ENCODE assay signal across 26 cellular contexts in the genomic region with DNA sequence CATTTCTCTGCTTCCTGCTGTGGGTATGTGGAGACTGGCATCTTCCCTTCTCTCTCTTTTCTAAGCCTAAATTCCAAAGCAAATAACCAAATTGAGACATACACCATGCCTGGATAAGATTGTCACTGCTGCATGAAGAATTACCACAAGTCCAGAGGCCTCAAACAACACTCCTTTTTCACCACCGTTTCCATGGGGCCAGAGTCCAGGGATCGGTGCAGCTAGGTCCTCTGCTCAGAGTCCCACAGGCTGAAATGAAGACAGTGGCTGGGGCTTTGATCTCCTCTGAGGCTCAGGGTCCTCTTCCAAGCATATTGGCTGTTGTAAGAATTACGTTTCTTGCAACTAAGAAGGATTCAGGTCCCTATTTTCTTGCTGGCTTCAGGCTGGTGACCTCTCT.
"Had no signal": no experiment of that assay in that cellular context is flagged by ENCODE, and none has a peak within 500 bp of the region (broad histone marks: within the 10 kb centered on the region; RNA-seq: fewer than 3 reads in every experiment).

No MANE protein-coding gene starts in this region.

- H3K36me3 ChIP-seq: brain microvascular endothelial cell had no signal

- H3K27ac Mint-ChIP-seq: activated CD8-positive, alpha-beta T cell treated with anti-CD3 and anti-CD28 coated beads for 36 hours; activated naive CD4-positive, alpha-beta T cell treated with anti-CD3 and anti-CD28 coated beads for 36 hours; activated naive CD4-positive, alpha-beta T cell treated with anti-CD3 and anti-CD28 coated beads, Interleukin-2, amount 50 U/mL, for 24 hours; activated T-helper 1 cell treated with anti-CD3 and anti-CD28 coated beads, Interleukin-12 subunit alpha, Interleukin-12 subunit beta, Interleukin-2, Interleukin-4 antibody, amounts not matched to agents 30 ng/mL and 10 ng/mL and 1 ng/mL, durations not matched to agents 14 hours and 24 hours and 36 hours; activated T-helper 2 cell treated with anti-CD3 and anti-CD28 coated beads, Interferon-gamma antibody, Interleukin-2, Interleukin-4, amounts not matched to agents 10 μg/mL and 5 μg/mL and 100 μg/mL, durations not matched to agents 14 hours and 24 hours and 36 hours had no signal

- H3K27me3 Mint-ChIP-seq: activated CD8-positive, alpha-beta T cell treated with anti-CD3 and anti-CD28 coated beads for 36 hours; activated naive CD4-positive, alpha-beta T cell treated with anti-CD3 and anti-CD28 coated beads, Interleukin-2, amount 50 U/mL, for 24 hours; central memory CD8-positive, alpha-beta T cell had no signal

- H3K4me1 Mint-ChIP-seq: activated naive CD4-positive, alpha-beta T cell treated with anti-CD3 and anti-CD28 coated beads, Interleukin-2, amount 50 U/mL, for 24 hours; central memory CD8-positive, alpha-beta T cell had no signal

- H3K9me3 Mint-ChIP-seq: activated CD8-positive, alpha-beta T cell treated with anti-CD3 and anti-CD28 coated beads for 36 hours; activated naive CD4-positive, alpha-beta T cell treated with anti-CD3 and anti-CD28 coated beads, Interleukin-2, amount 50 U/mL, for 24 hours; activated T-cell treated with anti-CD3 and anti-CD28 coated beads, Interleukin-2, amount 50 U/mL, for 4 hours; activated T-helper 1 cell treated with anti-CD3 and anti-CD28 coated beads, Interleukin-12 subunit alpha, Interleukin-12 subunit beta, Interleukin-2, Interleukin-4 antibody, amounts not matched to agents 30 ng/mL and 10 ng/mL and 1 ng/mL, durations not matched to agents 14 hours and 24 hours and 36 hours; activated T-helper 2 cell treated with anti-CD3 and anti-CD28 coated beads, Interferon-gamma antibody, Interleukin-2, Interleukin-4, amounts not matched to agents 10 μg/mL and 5 μg/mL and 100 μg/mL, durations not matched to agents 14 hours and 24 hours and 36 hours; central memory CD8-positive, alpha-beta T cell had no signal

- DNase-seq: activated CD4-positive, alpha-beta T cell treated with anti-CD3 and anti-CD28 coated beads for 48 hours; activated CD4-positive, alpha-beta T cell treated with anti-CD3 and anti-CD28 coated beads, Interleukin-2, amount 50 U/mL, for 1 hour; activated CD4-positive, alpha-beta T cell treated with anti-CD3 and anti-CD28 coated beads, Interleukin-2, amount 50 U/mL, for 48 hours; activated CD8-positive, alpha-beta memory T cell treated with anti-CD3 and anti-CD28 coated beads for 24 hours; activated CD8-positive, alpha-beta T cell treated with anti-CD3 and anti-CD28 coated beads for 36 hours; activated effector memory CD4-positive, alpha-beta T cell treated with anti-CD3 and anti-CD28 coated beads, Interleukin-2, amount 50 U/mL, for 16 hours; activated naive CD4-positive, alpha-beta T cell treated with anti-CD3 and anti-CD28 coated beads for 36 hours; activated T-cell treated with anti-CD3 and anti-CD28 coated beads, Interleukin-2, amount 50 U/mL, for 4 hours; amniotic stem cell; anterior cingulate cortex; brain microvascular endothelial cell; cortex of kidney; dermis blood vessel endothelial cell; effector CD4-positive, alpha-beta T cell; foreskin fibroblast; head of caudate nucleus; T-helper 2 cell had no signal

- H3K27me3 ChIP-seq: brain microvascular endothelial cell had no signal

- H3K27ac ChIP-seq: brain microvascular endothelial cell had no signal

- ATAC-seq: activated CD8-positive, alpha-beta T cell treated with anti-CD3 and anti-CD28 coated beads for 36 hours; activated T-cell treated with anti-CD3 and anti-CD28 coated beads, Interleukin-2, amount 50 U/mL, for 4 hours; esophagus mucosa had no signal

- FAIRE-seq: astrocyte, bronchial epithelial cell, colon, frontal cortex had no signal

- H3K4me3 Mint-ChIP-seq: activated CD8-positive, alpha-beta T cell treated with anti-CD3 and anti-CD28 coated beads for 36 hours; activated naive CD4-positive, alpha-beta T cell treated with anti-CD3 and anti-CD28 coated beads for 36 hours; activated naive CD4-positive, alpha-beta T cell treated with anti-CD3 and anti-CD28 coated beads, Interleukin-2, amount 50 U/mL, for 24 hours; activated T-cell treated with anti-CD3 and anti-CD28 coated beads, Interleukin-2, amount 50 U/mL, for 4 hours; activated T-helper 1 cell treated with anti-CD3 and anti-CD28 coated beads, Interleukin-12 subunit alpha, Interleukin-12 subunit beta, Interleukin-2, Interleukin-4 antibody, amounts not matched to agents 30 ng/mL and 10 ng/mL and 1 ng/mL, durations not matched to agents 14 hours and 24 hours and 36 hours; central memory CD8-positive, alpha-beta T cell had no signal
